In the genomic region with DNA sequence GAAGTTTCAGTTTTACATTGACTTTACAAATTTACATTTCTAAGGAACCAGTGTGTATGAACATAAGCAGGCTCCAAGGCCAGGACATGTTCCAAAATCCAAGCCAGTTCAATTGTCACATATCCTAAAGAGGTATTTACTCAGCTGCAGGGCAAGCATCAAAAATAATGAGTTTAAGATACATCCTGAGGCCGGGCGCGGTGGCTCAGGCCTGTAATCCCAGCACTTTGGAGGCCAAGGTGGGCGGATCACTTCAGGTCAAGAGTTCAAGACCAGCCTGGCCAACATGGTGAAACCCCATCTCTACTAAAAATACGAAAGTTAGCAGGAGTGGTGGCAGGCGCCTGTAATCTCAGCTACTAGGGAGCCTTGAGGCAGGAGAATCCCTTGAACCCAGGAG, we compare ENCODE assay signal across 13 cellular contexts. TPM values are rescaled to one million over a fixed set of nuclear protein-coding genes. Genes with fewer than 3 reads are reported as not detected.
DNase-seq lines count a peak whose midpoint lies in the region; ATAC-seq and TF ChIP-seq lines count a peak whose summit lies in the region.
"Had no signal": no experiment of that assay in that cellular context is flagged by ENCODE, and none has a peak within 500 bp of the region (broad histone marks: within the 10 kb centered on the region; RNA-seq: fewer than 3 reads in every experiment).

No MANE protein-coding gene starts in this region.

- H3K9me3 ChIP-seq in Panc1 (ENCODE audit: control insufficient read depth, insufficient read depth, low read depth, low read length) (no peaks in the 10 kb centered on the region), hepatocyte (ENCODE audit: low read depth) (no peaks in the 10 kb centered on the region), psoas muscle (no peaks in the 10 kb centered on the region)
- H3K9me3 ChIP-seq: pancreas had no signal

- no peaks in the 10 kb centered on the region for H3K27me3 ChIP-seq in Panc1 (ENCODE audit: control insufficient read depth, insufficient read depth, low read length)
- H3K27me3 ChIP-seq in hepatocyte, result no peaks in the 10 kb centered on the region
- no peaks in the 10 kb centered on the region for H3K27me3 ChIP-seq in psoas muscle (ENCODE audit: insufficient read depth in 3 of 3, low read length in 2 of 3)
- H3K27me3 ChIP-seq: pancreas had no signal

- 67% methylated on average over 6 of the region's 6 CpGs for WGBS in hepatocyte (ENCODE audit: low lambda C conversion rate, missing lambda C conversion rate)
- WGBS in psoas muscle, 3 donors, result 45 to 59% (median 48%) methylated on average over 6 of the region's 6 CpGs

- H3K4me2 ChIP-seq in hepatocyte, result peak overlapping the region; percentile 82

- H4K20me1 ChIP-seq in hepatocyte (ENCODE audit: insufficient read depth, poor library complexity, severe bottlenecking), result no peaks in the 10 kb centered on the region

- no peak overlapping the region for H2AFZ ChIP-seq in hepatocyte

- BruUV-seq in Panc1 (replicated peaks; lab: Mats Ljungman, UMichigan), result no TSS peak

- intact Hi-C loops in Panc1 (cut with micrococcal nuclease; ENCODE audit: unreplicated experiment), result loop anchor here (5.0 kb wide), 1 partner anchor 185 kb away; no protein-coding TSS in a partner anchor
- intact Hi-C loops in psoas muscle (cut with DNase I), result loop anchor here in 1 of 2 donors (5.0 kb wide), 1 partner anchor 35 kb away; no protein-coding TSS in a partner anchor

- peaks cover 26% of the 10 kb centered on the region for H3K79me2 ChIP-seq in hepatocyte

- no peaks in the 10 kb centered on the region for H3K9me2 ChIP-seq in hepatocyte (replicated peaks; ENCODE audit: insufficient read depth)

- TF ChIP-seq CTCF in Panc1 (IDR thresholded peaks at IDR 0.05) (no peak), hepatocyte (IDR thresholded peaks at IDR 0.05; ENCODE audit: poor library complexity) (no peak), psoas muscle (IDR thresholded peaks at IDR 0.05) (no peak)

- no peak overlapping the region for H3K4me3 ChIP-seq in Panc1 (ENCODE audit: low read depth in 2 of 2, low read length in 2 of 2)
- peak overlapping the region; percentile 37 for H3K4me3 ChIP-seq in hepatocyte
- H3K4me3 ChIP-seq in psoas muscle, result peak overlapping the region; percentile 90

- DNase-seq in EH (ENCODE audit: low read depth) (peak; percentile 21), Panc1 (ENCODE audit: low read depth, low spot score) (no peak), hepatocyte (ENCODE audit: low spot score) (no peak), psoas muscle (no peak), HPDE6-E6E7 (ENCODE audit: extremely low spot score) (no peak), nucleus accumbens (lab: John Stamatoyannopoulos, UW) (no peak)
- DNase-seq in activated effector memory CD4-positive, alpha-beta T cell treated with Interleukin-2 at 50 U/mL for 16 hours, result no peak
- DNase-seq: activated naive CD8-positive, alpha-beta T cell treated with anti-CD3 and anti-CD28 coated beads, Interleukin-2, amount 10 ng/mL, durations not matched to agents 7 days and 5 days; GOT3; stimulated activated naive B cell treated with anti-CD40 and anti-IgM and Interleukin-4, amounts not matched to agents 10 μg/mL and 1 μg/mL and 100 μg/mL, for 72 hours had no signal

- in situ Hi-C loops in Panc1 (cut with HindIII; ENCODE audit: low pct_unique_long_range_greater_than_20kb, low sequenced_read_pairs), result no loop called here

- ATAC-seq in Panc1 (no peak), psoas muscle (no peak), HG03457 (IDR thresholded peaks at IDR 0.05; ENCODE audit: unreplicated experiment) (no peak)
- ATAC-seq: stimulated activated naive B cell treated with anti-CD40 and anti-IgM and Interleukin-4, amounts not matched to agents 10 μg/mL and 1 μg/mL and 100 μg/mL, for 72 hours had no signal

- POLR2A ChIA-PET in Panc1 (lab: Charles Lee), result interaction anchor here (0.6 kb wide), 1 partner anchor 36 kb away, joined by 3 read pairs; no protein-coding TSS in a partner anchor

- H3K27ac ChIP-seq in Panc1 (ENCODE audit: low read length) (peak overlapping the region; percentile 62; the same call in 1 of the 2 replicates), hepatocyte (peak overlapping the region; percentile 96), psoas muscle (peak overlapping the region; percentile 79)
- H3K27ac ChIP-seq: BLaER1 had no signal

- H3K4me1 ChIP-seq in Panc1 (ENCODE audit: control insufficient read depth, insufficient read depth, low read length), result peaks cover 22% of the 10 kb centered on the region
- H3K4me1 ChIP-seq in hepatocyte (ENCODE audit: insufficient read depth), result peaks cover 31% of the 10 kb centered on the region
- peaks cover 8% of the 10 kb centered on the region for H3K4me1 ChIP-seq in psoas muscle

- CTCF ChIA-PET in Panc1 (lab: Charles Lee), result no interaction called here

- no peaks in the 10 kb centered on the region for H3K36me3 ChIP-seq in Panc1 (ENCODE audit: control insufficient read depth, insufficient read depth, low read length)
- H3K36me3 ChIP-seq in hepatocyte (replicated peaks; ENCODE audit: insufficient read depth, low read depth), result no peaks in the 10 kb centered on the region
- H3K36me3 ChIP-seq in psoas muscle (ENCODE audit: insufficient read depth in 1 of 2, low read depth in 1 of 2), result no peaks in the 10 kb centered on the region
- H3K36me3 ChIP-seq: BLaER1, pancreas had no signal

RNA-seq across cellular contexts. Expression of a gene that starts 39.0 kb away (rescaled TPM):
- total RNA-seq in Panc1 (2021; ENCODE audit: unreplicated experiment) (85.2 TPM), hepatocyte (26.6 and 32.2 TPM in 2 replicates), psoas muscle (10 to 100 TPM; 11.3 to 22.7 (median 16.5) TPM)
- 120 TPM for polyA plus RNA-seq in Panc1 (2012; ENCODE audit: insufficient read length)
- polyA plus RNA-seq in hepatocyte (31.3 and 41.1 TPM in 2 replicates), psoas muscle (10 to 100 TPM; 18.8 to 30.2 (median 21.6) TPM)

Comparison
In these comparisons a context has a peak if more than half of its experiments do, and no peak if none do; other contexts are left out.
1. H3K4me3 ChIP-seq: peak in hepatocyte (single experiment) and psoas muscle (single experiment); none in Panc1 (0 of 2).
2. Peak in every context shown above with its lines, with median percentiles within 50 percentile points of each other: H3K27ac ChIP-seq.